ENCODE assay signal across 8 cellular contexts in the genomic region with DNA sequence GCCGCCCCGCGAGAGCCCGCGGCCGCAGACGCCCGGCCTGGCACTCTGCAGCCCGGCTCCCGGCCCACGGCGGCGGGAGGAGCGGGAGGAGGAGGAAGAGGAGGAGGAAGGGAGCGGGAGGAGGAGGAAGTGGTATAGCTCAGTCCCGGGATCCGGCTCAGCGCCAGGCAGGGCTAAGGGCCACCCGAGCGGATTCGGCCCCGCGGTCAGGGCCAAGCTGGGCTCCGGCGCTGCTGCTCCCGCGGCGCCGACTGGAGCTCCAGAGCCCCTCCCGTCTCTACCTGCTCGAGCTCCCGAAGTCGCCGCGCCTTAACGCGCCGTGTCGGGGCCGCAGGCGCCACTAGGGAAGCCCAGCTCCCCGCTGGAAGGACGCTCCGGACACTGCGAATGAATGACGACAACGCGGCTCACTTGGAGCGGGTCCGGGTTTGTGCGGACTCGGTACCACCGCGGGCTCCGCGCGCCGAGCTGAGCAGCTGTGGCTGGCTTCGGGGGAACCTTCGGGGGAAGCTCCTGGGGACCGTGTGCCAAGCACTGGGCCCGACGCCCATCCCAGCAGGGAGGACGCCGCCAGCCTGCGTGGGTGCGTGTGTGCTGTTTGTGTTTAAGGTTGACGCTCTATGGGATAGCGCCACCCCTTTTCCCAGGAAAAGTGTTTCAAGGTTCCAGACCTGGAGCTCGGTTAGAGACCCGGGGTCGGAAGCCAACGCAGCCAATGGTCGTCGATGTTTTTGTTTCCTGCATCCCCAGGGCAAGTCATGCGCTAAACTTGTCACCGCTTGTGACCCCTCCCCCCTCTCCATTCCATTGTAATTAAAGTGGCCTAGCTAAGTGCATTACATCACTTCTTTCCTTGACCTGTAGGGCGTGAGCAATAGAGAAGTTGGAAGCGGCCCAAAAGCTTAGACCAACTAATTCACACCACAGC. TPM values are rescaled to one million over a fixed set of nuclear protein-coding genes. Genes with fewer than 3 reads are reported as not detected.
DNase-seq lines count a peak whose midpoint lies in the region; ATAC-seq and TF ChIP-seq lines count a peak whose summit lies in the region.

TSS of gene TBC1D9 (minus strand) at position 94 of the 928 bp plus-strand sequence. CDS start 340 bp downstream, outside the sequence.

- peak; percentile 2 to 6 for DNase-seq in stimulated activated CD4-positive, alpha-beta T cell treated with anti-CD3 and anti-CD28 coated beads, Interleukin-2, amount 100 ng/mL, for 48 hours
- DNase-seq in stimulated activated CD4-positive, alpha-beta T cell treated with anti-CD3 and anti-CD28 coated beads, Interleukin-12 subunit alpha, Interleukin-12 subunit beta, amount 100 ng/mL, for 4 hours = no peak
- DNase-seq in NAMALWA (ENCODE audit: low spot score) (peak; percentile 18), SK-MEL-5 (ENCODE audit: low read depth, low spot score) (peak; percentile 68), dermis microvascular lymphatic vessel endothelial cell (ENCODE audit: low read depth in 2 of 2) (peak; percentile 94 to 97), kidney glomerular epithelial cell (lab: John Stamatoyannopoulos, UW) (peak; percentile 91), smooth muscle cell (lab: John Stamatoyannopoulos, UW; ENCODE audit: unreplicated experiment) (peak; percentile 53)

- H3K9me3 ChIP-seq in smooth muscle cell (replicated peaks; ENCODE audit: low read depth) = no peaks in the 10 kb centered on the region

- H3K4me1 ChIP-seq in smooth muscle cell (ENCODE audit: low read depth) = peaks cover 18% of the 10 kb centered on the region

- H3K36me3 ChIP-seq in smooth muscle cell (ENCODE audit: low read depth) = no peaks in the 10 kb centered on the region

- WGBS in smooth muscle cell (ENCODE audit: low lambda C conversion rate) = under 1% methylated on average over 70 of the region's 79 CpGs

- no peak for TF ChIP-seq CTCF in smooth muscle cell (IDR thresholded peaks at IDR 0.05; ENCODE audit: borderline replicate concordance, insufficient read depth, poor library complexity, severe bottlenecking)

- in situ Hi-C loops in SK-MEL-5 (cut with HindIII; ENCODE audit: low pct_unique_long_range_greater_than_20kb, low sequenced_read_pairs) = no loop called here

- H2AFZ ChIP-seq in smooth muscle cell (ENCODE audit: low read depth) = peak within 1 kb of the TSS; percentile 98

- H3K9ac ChIP-seq in smooth muscle cell (ENCODE audit: low read depth) = peak within 1 kb of the TSS; percentile 97

- peak within 1 kb of the TSS; percentile 96 for H3K27ac ChIP-seq in smooth muscle cell (ENCODE audit: low read depth)

- H3K4me2 ChIP-seq in smooth muscle cell = peak within 1 kb of the TSS; percentile 93

- peaks cover 44% of the 10 kb centered on the region for H3K79me2 ChIP-seq in smooth muscle cell (ENCODE audit: low read depth)

- ATAC-seq in HG02623 (IDR thresholded peaks at IDR 0.05; ENCODE audit: unreplicated experiment) = peak; percentile 35

- H4K20me1 ChIP-seq in smooth muscle cell (ENCODE audit: low read depth) = peaks cover 8% of the 10 kb centered on the region

- peaks cover 9% of the 10 kb centered on the region for H3F3A ChIP-seq in smooth muscle cell (ENCODE audit: low read depth)

- peak within 1 kb of the TSS; percentile 97 for H3K4me3 ChIP-seq in smooth muscle cell

- no peaks in the 10 kb centered on the region for H3K27me3 ChIP-seq in smooth muscle cell (ENCODE audit: low read depth)

RNA-seq across cellular contexts. Expression of gene TBC1D9, which starts in this region (rescaled TPM):
- 9.6 and 9.7 TPM in 2 replicates for total RNA-seq in SK-MEL-5 (2014; rRNA removed; shearing (Covaris generic))
- polyA plus RNA-seq in SK-MEL-5 (2015; cell fraction: cytosol; rRNA removed) = 8.6 and 11.1 TPM in 2 replicates
- polyA plus RNA-seq in SK-MEL-5 (2015; cell fraction: nucleus; rRNA removed) = 4.9 and 10.6 TPM in 2 replicates
- 47.2 and 68.8 TPM in 2 replicates for total RNA-seq in dermis microvascular lymphatic vessel endothelial cell
- 31.0 and 39.5 TPM in 2 replicates for total RNA-seq in smooth muscle cell
- polyA plus RNA-seq in smooth muscle cell = 9.1 and 13.2 TPM in 2 replicates
